ENCODE assay signal across 12 cellular contexts in genomic region chr14:76964695-76965094, GRCh38.
A peak's percentile ranks its signal among the peaks of the same experiment; 100 is the strongest.
DNase-seq lines count a peak whose midpoint lies in the region; ATAC-seq and TF ChIP-seq lines count a peak whose summit lies in the region.
"Had no signal": no experiment of that assay in that cellular context is flagged by ENCODE, and none has a peak within 500 bp of the region (broad histone marks: within the 10 kb centered on the region; RNA-seq: fewer than 3 reads in every experiment).

No MANE protein-coding gene starts in this region.

- H2BK20ac ChIP-seq in IMR-90 (ENCODE audit: low read depth, low read length), result no peak overlapping the region

- H2BK5ac ChIP-seq in IMR-90 (ENCODE audit: low read depth, low read length, poor library complexity, severe bottlenecking), result no peak overlapping the region

- no peak for ATAC-seq in activated T-cell treated with anti-CD3 and anti-CD28 coated beads, Interleukin-2, amount 50 U/mL, for 4 hours
- ATAC-seq in IMR-90 (ENCODE audit: low read depth) (no peak), GM18498 (IDR thresholded peaks at IDR 0.05; ENCODE audit: unreplicated experiment) (no peak), HG02970 (IDR thresholded peaks at IDR 0.05; ENCODE audit: low FRiP score, unreplicated experiment) (no peak)

- no peaks in the 10 kb centered on the region for H3K9me3 Mint-ChIP-seq in activated T-cell treated with anti-CD3 and anti-CD28 coated beads, Interleukin-2, amount 50 U/mL, for 4 hours

- H3K36me3 ChIP-seq in IMR-90 (ENCODE audit: control insufficient read depth, insufficient read depth, low read length), result no peaks in the 10 kb centered on the region
- no peaks in the 10 kb centered on the region for H3K36me3 ChIP-seq in mammary epithelial cell (ENCODE audit: insufficient read depth, low read length)
- H3K36me3 ChIP-seq: neutrophil had no signal

- no CpG with 5 or more reads among the region's 5 CpGs for WGBS in IMR-90 (ENCODE audit: extremely low coverage in 2 of 2, insufficient read length in 1 of 2), 2 experiments
- WGBS in mammary epithelial cell (ENCODE audit: low coverage, missing lambda C conversion rate), result 13% methylated on average over 4 of the region's 5 CpGs

- H3K9me1 ChIP-seq in IMR-90 (ENCODE audit: insufficient read depth, low read length), result 0 out of 2 replicates have a peak, but pooled peaks cover 3% of the 10 kb centered on the region

- peaks cover 63% of the 10 kb centered on the region for H3K4me1 Mint-ChIP-seq in activated T-cell treated with anti-CD3 and anti-CD28 coated beads, Interleukin-2, amount 50 U/mL, for 4 hours (ENCODE audit: low read depth)

- no peak overlapping the region for H3K56ac ChIP-seq in IMR-90 (ENCODE audit: extremely low read depth, insufficient read depth, low read length)

- H3K27me3 ChIP-seq in IMR-90 (ENCODE audit: control insufficient read depth, insufficient read depth, low read length), result no peaks in the 10 kb centered on the region
- H3K27me3 ChIP-seq in mammary epithelial cell (ENCODE audit: insufficient read depth, low read length), result no peaks in the 10 kb centered on the region
- H3K27me3 ChIP-seq: neutrophil had no signal

- peaks cover 4 to 16% of the 10 kb centered on the region in 2 experiments; a peak in 3 of 4 replicates for H3K79me1 ChIP-seq in IMR-90 (ENCODE audit: low read depth in 1 of 2, low read length in 2 of 2)

- no TSS peak for BruUV-seq in IMR-90 (replicated peaks; lab: Mats Ljungman, UMichigan)
- BruUV-seq in mammary epithelial cell (replicated peaks; lab: Mats Ljungman, UMichigan), result no TSS peak

- H3K9ac ChIP-seq in IMR-90 (ENCODE audit: low read depth, low read length), result no peak overlapping the region
- no peak overlapping the region for H3K9ac ChIP-seq in mammary epithelial cell (ENCODE audit: insufficient read depth, low read length)

- H3K18ac ChIP-seq in IMR-90 (ENCODE audit: low read depth, low read length), result no peak overlapping the region

- no peak for TF ChIP-seq RAD21 in IMR-90 (IDR thresholded peaks at IDR 0.05; ENCODE audit: low read length)

- H4K91ac ChIP-seq in IMR-90 (ENCODE audit: insufficient read depth, low read depth, low read length), result peak overlapping the region; percentile 38; the same call in 1 of the 2 replicates

- no peak overlapping the region for H2AK9ac ChIP-seq in IMR-90 (replicated peaks; ENCODE audit: low read depth, low read length, poor library complexity)

- in situ Hi-C loops in IMR-90 (cut with MboI; ENCODE audit: low sequenced_read_pairs) (no loop called here), mammary epithelial cell (cut with MboI; ENCODE audit: low sequenced_read_pairs in 2 of 2) (loop anchor here in 1 of 2 donors (5.0 kb wide), 1 partner anchor 58 kb away; no protein-coding TSS in a partner anchor)

- no peak overlapping the region for H3K4me3 Mint-ChIP-seq in activated T-cell treated with anti-CD3 and anti-CD28 coated beads, Interleukin-2, amount 50 U/mL, for 4 hours

- TF ChIP-seq POLR2A in IMR-90 (IDR thresholded peaks at IDR 0.05; ENCODE audit: low read depth, low read length), result no peak

- H2BK15ac ChIP-seq in IMR-90 (ENCODE audit: low read depth, low read length), result no peak overlapping the region

- H3K27me3 Mint-ChIP-seq in activated T-cell treated with anti-CD3 and anti-CD28 coated beads, Interleukin-2, amount 50 U/mL, for 4 hours (ENCODE audit: low read depth), result no peaks in the 10 kb centered on the region

- intact Hi-C loops in IMR-90 (cut with micrococcal nuclease), result no loop called here
- intact Hi-C loops in mammary epithelial cell (cut with micrococcal nuclease), result loop anchor here (5.0 kb wide), 1 partner anchor 43 kb away; no protein-coding TSS in a partner anchor

- H3K36me3 Mint-ChIP-seq in activated T-cell treated with anti-CD3 and anti-CD28 coated beads, Interleukin-2, amount 50 U/mL, for 4 hours (ENCODE audit: insufficient read depth), result no peaks in the 10 kb centered on the region

- no peak overlapping the region for H2AK5ac ChIP-seq in IMR-90 (ENCODE audit: low read depth, low read length)

- peak; percentile 53 for DNase-seq in activated T-cell treated with anti-CD3 and anti-CD28 coated beads for 48 hours (ENCODE audit: low read depth)
- no peak for DNase-seq in activated T-cell treated with anti-CD3 and anti-CD28 coated beads, Interleukin-2, amount 50 U/mL, for 4 hours
- no peak for DNase-seq in IMR-90
- DNase-seq in mammary epithelial cell, result no peak
- DNase-seq in stimulated activated CD8-positive, alpha-beta memory T cell treated with anti-CD3 and anti-CD28 coated beads, Interleukin-2, amount 100 ng/mL, for 48 hours (ENCODE audit: low read depth in 2 of 2), result peak; percentile 38 to 53
- DNase-seq in NCI-H1092 treated with DMSO at 0.1 percent for 48 hours (lab: John Stamatoyannopoulos, UW), result no peak
- DNase-seq: activated CD8-positive, alpha-beta memory T cell treated with anti-CD3 and anti-CD28 coated beads, Interleukin-2, amount 50 U/mL, for 4 hours; DMS79 had no signal

- H3K4ac ChIP-seq in IMR-90 (ENCODE audit: low read depth, low read length), result peak overlapping the region; percentile 29; the same call in 1 of the 2 replicates

- H3K23ac ChIP-seq in IMR-90 (ENCODE audit: low read depth, low read length), result no peak overlapping the region; the same call in 1 of the 2 replicates

- H3K4me3 ChIP-seq in IMR-90 (ENCODE audit: insufficient read depth, low read depth, low read length), result no peak overlapping the region
- no peak overlapping the region for H3K4me3 ChIP-seq in mammary epithelial cell (replicated peaks in 1 of 3; ENCODE audit: insufficient read depth in 1 of 3, low read depth in 2 of 3, low read length in 3 of 3)
- H3K4me3 ChIP-seq: skin epidermis had no signal

- H4K5ac ChIP-seq in IMR-90 (ENCODE audit: low read depth, low read length), result no peak overlapping the region

- no peak overlapping the region for H4K8ac ChIP-seq in IMR-90 (ENCODE audit: low read depth in 2 of 2, low read length in 2 of 2)

- dilution Hi-C loops in IMR-90 (cut with HindIII; ENCODE audit: low sequenced_read_pairs, unreplicated experiment), result no loop called here
- dilution Hi-C loops in mammary epithelial cell (cut with HindIII; ENCODE audit: low sequenced_read_pairs), result no loop called here

- POLR2A ChIA-PET in IMR-90 (lab: Charles Lee; ENCODE audit: unreplicated experiment), result no interaction called here

- H3K4me2 ChIP-seq in IMR-90 (ENCODE audit: low read depth, low read length) (no peak overlapping the region), mammary epithelial cell (ENCODE audit: insufficient read depth, low read depth, low read length) (peak overlapping the region; percentile 19)

- no peak overlapping the region for H3K27ac ChIP-seq in IMR-90 (ENCODE audit: insufficient read depth, low read length)
- H3K27ac ChIP-seq in mammary epithelial cell (ENCODE audit: insufficient read depth, low read depth, low read length), result no peak overlapping the region
- H3K27ac ChIP-seq: neutrophil had no signal

- no peak overlapping the region for H2AFZ ChIP-seq in IMR-90 (replicated peaks; ENCODE audit: low read length, poor library complexity)
- H2AFZ ChIP-seq in mammary epithelial cell (ENCODE audit: low read depth, low read length), result peak overlapping the region; percentile 14

- H2BK120ac ChIP-seq in IMR-90 (ENCODE audit: low read depth, low read length), result no peak overlapping the region

- TF ChIP-seq CTCF in IMR-90 (conservative IDR thresholded peaks at IDR 0.05; ENCODE audit: low read depth, low read length) (no peak), mammary epithelial cell (conservative IDR thresholded peaks at IDR 0.05 in 1 of 2, IDR thresholded peaks at IDR 0.05 in 1 of 2; ENCODE audit: extremely low read depth in 1 of 2, insufficient read depth in 1 of 2, low read depth in 1 of 2, low read length in 2 of 2) (no peak)

- CTCF ChIA-PET in IMR-90 (lab: Yijun Ruan, JAX) (no interaction called here), mammary epithelial cell (lab: Charles Lee; ENCODE audit: low non-redundant PET) (no interaction called here)

- no peak overlapping the region for H3K14ac ChIP-seq in IMR-90 (replicated peaks; ENCODE audit: low read depth, low read length)

- H4K20me1 ChIP-seq in IMR-90 (ENCODE audit: insufficient read depth, low read length) (no peaks in the 10 kb centered on the region), mammary epithelial cell (ENCODE audit: insufficient read depth, low read length) (no peaks in the 10 kb centered on the region)

- H3K4me1 ChIP-seq in IMR-90 (ENCODE audit: control insufficient read depth, insufficient read depth, low read length) (peaks cover 10% of the 10 kb centered on the region), mammary epithelial cell (ENCODE audit: insufficient read depth, low read length) (peaks cover 31% of the 10 kb centered on the region)

- H3K9me3 ChIP-seq in IMR-90 (ENCODE audit: control insufficient read depth, insufficient read depth, low read length), result no peaks in the 10 kb centered on the region
- H3K9me3 ChIP-seq in mammary epithelial cell (replicated peaks; ENCODE audit: insufficient read depth, low read length), result no peaks in the 10 kb centered on the region
- H3K9me3 ChIP-seq: neutrophil had no signal

- peaks cover 2% of the 10 kb centered on the region for H3K79me2 ChIP-seq in mammary epithelial cell (ENCODE audit: insufficient read depth, low read length)

TF ChIP-seq in IMR-90, 13 proteins besides CTCF, POLR2A, EP300 and RAD21 (continues in another document):
- TF ChIP-seq, protein P1, sequence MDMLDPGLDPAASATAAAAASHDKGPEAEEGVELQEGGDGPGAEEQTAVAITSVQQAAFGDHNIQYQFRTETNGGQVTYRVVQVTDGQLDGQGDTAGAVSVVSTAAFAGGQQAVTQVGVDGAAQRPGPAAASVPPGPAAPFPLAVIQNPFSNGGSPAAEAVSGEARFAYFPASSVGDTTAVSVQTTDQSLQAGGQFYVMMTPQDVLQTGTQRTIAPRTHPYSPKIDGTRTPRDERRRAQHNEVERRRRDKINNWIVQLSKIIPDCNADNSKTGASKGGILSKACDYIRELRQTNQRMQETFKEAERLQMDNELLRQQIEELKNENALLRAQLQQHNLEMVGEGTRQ (IDR thresholded peaks at IDR 0.05; ENCODE audit: low read depth, low read length), result no peak
- no peak for TF ChIP-seq MAZ (IDR thresholded peaks at IDR 0.05; ENCODE audit: borderline replicate concordance, low read depth, low read length)
- no peak for TF ChIP-seq MXI1 (IDR thresholded peaks at IDR 0.05; ENCODE audit: borderline replicate concordance, low read depth, low read length)
- TF ChIP-seq BHLHE40 (IDR thresholded peaks at IDR 0.05; ENCODE audit: low read depth, low read length), result no peak
- no peak for TF ChIP-seq RFX5 (IDR thresholded peaks at IDR 0.05; ENCODE audit: low read depth, low read length)
- no peak for TF ChIP-seq CEBPB (IDR thresholded peaks at IDR 0.05; ENCODE audit: low read depth, low read length)

Comparison
In these comparisons a context has a peak if more than half of its experiments do, and no peak if none do; other contexts are left out.
1. DNase-seq: peak in activated T-cell treated with anti-CD3 and anti-CD28 coated beads for 48 hours (single experiment) and stimulated activated CD8-positive, alpha-beta memory T cell treated with anti-CD3 and anti-CD28 coated beads, Interleukin-2, amount 100 ng/mL, for 48 hours (2 of 2); none in activated T-cell treated with anti-CD3 and anti-CD28 coated beads, Interleukin-2, amount 50 U/mL, for 4 hours (single experiment), IMR-90 (single experiment), mammary epithelial cell (single experiment) and NCI-H1092 treated with DMSO at 0.1 percent for 48 hours (single experiment).